9 cellular contexts compared by ENCODE assay signal in the genomic region with DNA sequence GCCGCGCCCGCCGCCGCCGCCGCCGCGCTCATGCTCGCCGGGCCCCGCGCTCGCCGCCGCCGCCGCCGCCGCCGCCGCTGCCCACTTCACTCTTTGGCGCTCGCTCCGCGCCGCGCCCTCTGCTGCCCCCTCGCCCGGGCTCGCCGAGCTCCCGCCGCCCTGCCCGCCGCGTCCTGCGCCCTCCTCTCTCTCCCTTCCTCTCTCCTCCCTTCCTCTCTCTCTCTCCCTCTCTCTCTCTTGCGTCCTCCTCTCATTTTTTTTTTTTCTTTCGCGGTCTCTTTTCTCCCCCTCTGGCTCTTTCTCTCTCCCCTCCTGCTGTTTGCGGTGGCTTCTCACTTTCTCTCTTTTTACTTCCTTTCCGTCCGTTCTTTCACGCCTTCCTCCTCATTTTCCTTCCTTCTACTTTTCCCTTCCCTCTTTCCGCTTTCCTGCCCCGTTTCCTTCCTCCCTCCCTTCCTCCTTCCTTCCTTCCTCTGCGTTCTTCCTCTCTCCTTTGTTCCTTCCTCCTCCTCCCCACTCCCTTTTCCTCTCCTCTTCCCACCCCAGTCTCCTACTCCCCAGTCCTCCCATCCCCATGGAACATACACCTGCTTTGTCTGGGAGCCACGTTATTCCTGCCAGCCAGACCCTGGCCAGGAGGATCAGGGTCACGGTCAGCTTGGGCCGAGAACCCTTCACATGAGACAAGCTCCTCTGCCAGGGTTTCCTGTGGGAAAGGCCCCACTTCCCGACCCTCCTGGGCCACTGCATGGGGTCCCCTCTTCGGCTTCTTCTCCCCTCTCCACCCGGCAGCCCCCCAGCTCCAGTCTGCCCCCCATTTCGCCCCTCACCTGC. TPM values are rescaled to one million over a fixed set of nuclear protein-coding genes. Genes with fewer than 3 reads are reported as not detected.
A peak's percentile ranks its signal among the peaks of the same experiment; 100 is the strongest.
DNase-seq lines count a peak whose midpoint lies in the region; ATAC-seq and TF ChIP-seq lines count a peak whose summit lies in the region.
"Had no signal": no experiment of that assay in that cellular context is flagged by ENCODE, and none has a peak within 500 bp of the region (broad histone marks: within the 10 kb centered on the region; RNA-seq: fewer than 3 reads in every experiment).

No MANE protein-coding gene starts in this region.

- H3K4me1 ChIP-seq in A673 (ENCODE audit: insufficient read depth, low read length, poor library complexity, severe bottlenecking): no peaks in the 10 kb centered on the region
- no peaks in the 10 kb centered on the region for H3K4me1 ChIP-seq in adipocyte (ENCODE audit: control insufficient read depth, insufficient read depth, low read length)

- H3K27ac ChIP-seq in A673 (ENCODE audit: low read depth, low read length, poor library complexity, severe bottlenecking): no peak overlapping the region

- H3K4me3 ChIP-seq in A673 (ENCODE audit: low read depth, low read length, poor library complexity, severe bottlenecking): peak overlapping the region; percentile 39
- peak overlapping the region; percentile 71 for H3K4me3 ChIP-seq in adipocyte (ENCODE audit: low read length)

- intact Hi-C loops in A673 (cut with micrococcal nuclease; ENCODE audit: unreplicated experiment): loop anchor here (5.0 kb wide), 1 partner anchor 50 kb away; no protein-coding TSS in a partner anchor

- H3K9me3 ChIP-seq in A673 (ENCODE audit: low read depth, low read length, poor library complexity, severe bottlenecking) (no peaks in the 10 kb centered on the region), adipocyte (ENCODE audit: control insufficient read depth, low read length) (no peaks in the 10 kb centered on the region)

- POLR2A ChIA-PET in A673 (lab: Charles Lee; ENCODE audit: low non-redundant PET): interaction anchor here (0.6 kb wide), 1 partner anchor 295 kb away, joined by 14 read pairs; no protein-coding TSS in a partner anchor

- H3K27me3 ChIP-seq in A673 (replicated peaks; ENCODE audit: insufficient read depth, low read depth, low read length, poor library complexity) (peaks cover 32% of the 10 kb centered on the region), adipocyte (replicated peaks; ENCODE audit: control insufficient read depth, insufficient read depth, low read length) (no peaks in the 10 kb centered on the region)

- H3K27ac Mint-ChIP-seq in immature natural killer cell: no peak overlapping the region

- DNase-seq in A673 (ENCODE audit: low spot score): no peak
- DNase-seq in ELR (ENCODE audit: low read depth): peak; percentile 36
- peak; percentile 87 for DNase-seq in adipocyte (ENCODE audit: low read depth)
- DNase-seq in immature natural killer cell: peak in 1 of 3 donors; percentile 20
- DNase-seq in activated CD4-positive, CD25-positive, alpha-beta regulatory T cell (lab: John Stamatoyannopoulos, UW): no peak
- DNase-seq in activated CD4-positive, alpha-beta T cell treated with anti-CD3 and anti-CD28 coated beads for 1 hour: no peak
- no peak for DNase-seq in kidney glomerular epithelial cell (lab: John Stamatoyannopoulos, UW)
- DNase-seq: stimulated activated CD4-positive, alpha-beta T cell treated with anti-CD3 and anti-CD28 coated beads, Interleukin-12 subunit alpha, Interleukin-12 subunit beta, amount 100 ng/mL, for 4 hours had no signal

- 0 out of 2 replicates have a peak, but pooled peaks have one; percentile 12 for TF ChIP-seq CTCF in A673 (conservative IDR thresholded peaks at IDR 0.05; ENCODE audit: low read depth, low read length)

- CTCF ChIA-PET in A673 (lab: Charles Lee): no interaction called here

- no peaks in the 10 kb centered on the region for H3K36me3 ChIP-seq in A673 (ENCODE audit: insufficient read depth, low read length, poor library complexity, severe bottlenecking)
- H3K36me3 ChIP-seq in adipocyte (ENCODE audit: control insufficient read depth, insufficient read depth, low read length, severe bottlenecking): no peaks in the 10 kb centered on the region

- H3K4me1 Mint-ChIP-seq in immature natural killer cell: peaks cover 11 to 13% of the 10 kb centered on the region in 2 donors

- no peaks in the 10 kb centered on the region for H3K36me3 Mint-ChIP-seq in immature natural killer cell

- peak overlapping the region; percentile 40 to 77 (median 47) for H3K4me3 Mint-ChIP-seq in immature natural killer cell

- H3K9ac ChIP-seq in adipocyte (ENCODE audit: low read length): peak overlapping the region; percentile 54

- no peak for ATAC-seq in HG03520 (IDR thresholded peaks at IDR 0.05; ENCODE audit: unreplicated experiment)

- no peaks in the 10 kb centered on the region for H3K9me3 Mint-ChIP-seq in immature natural killer cell

- H3K27me3 Mint-ChIP-seq in immature natural killer cell (ENCODE audit: low read depth in 3 of 3): peaks cover 4 to 20% (median 16%) of the 10 kb centered on the region in 3 donors

- BruUV-seq in A673 (replicated peaks; lab: Mats Ljungman, UMichigan): no TSS peak

RNA-seq across cellular contexts. Expression of gene SHISAL1, which starts 19.3 kb away (rescaled TPM):
- 1.8 and 2.5 TPM in 2 replicates for total RNA-seq in A673 (2021)
- not detected for polyA plus RNA-seq in immature natural killer cell

Comparison
In these comparisons a context has a peak if more than half of its experiments do, and no peak if none do; other contexts are left out.
1. DNase-seq: peak in ELR (single experiment) and adipocyte (single experiment); none in A673 (single experiment), activated CD4-positive, CD25-positive, alpha-beta regulatory T cell (0 of 4), activated CD4-positive, alpha-beta T cell treated with anti-CD3 and anti-CD28 coated beads for 1 hour (single experiment) and kidney glomerular epithelial cell (single experiment).